ENCODE assay signal across 8 cellular contexts in the genomic region with DNA sequence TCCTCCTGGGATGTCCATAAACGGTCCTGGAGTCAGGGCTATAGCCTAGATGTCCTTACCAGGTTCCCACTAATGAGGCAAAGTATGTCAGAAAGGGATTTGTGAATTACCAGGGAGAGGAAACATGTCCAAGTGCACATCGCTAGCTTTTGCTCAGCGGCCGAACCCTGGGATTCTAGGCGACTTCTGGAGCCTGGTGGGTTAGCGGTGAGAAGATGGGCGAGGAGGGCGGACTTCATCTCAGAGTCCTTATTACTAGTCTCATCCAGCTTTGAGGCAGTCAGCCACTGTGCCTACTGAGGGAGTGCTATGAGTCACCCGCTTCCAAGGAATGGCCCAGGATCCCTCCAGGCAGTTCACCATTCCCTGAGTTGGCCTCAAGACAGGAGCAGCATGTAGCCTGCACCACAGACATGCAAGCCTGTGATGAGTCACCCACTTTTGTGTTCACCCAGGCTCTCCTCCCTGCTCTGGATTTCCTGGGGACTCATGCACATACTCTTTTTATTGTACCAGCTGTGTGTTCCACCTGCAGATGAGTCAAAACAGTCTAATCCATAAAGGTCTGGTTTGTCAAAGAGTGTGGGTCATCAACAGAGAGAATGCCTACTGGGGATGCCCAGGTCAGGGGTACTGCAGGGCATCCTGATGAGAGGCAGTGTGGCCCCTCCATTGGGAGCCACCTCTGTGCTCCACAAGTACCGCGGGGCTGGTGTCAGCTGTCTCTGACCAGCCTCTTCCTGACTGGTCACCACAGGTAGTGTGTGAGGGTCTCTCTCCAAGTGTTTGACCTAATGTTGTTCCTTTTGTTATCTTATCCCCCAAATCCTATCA. TPM values are rescaled to one million over a fixed set of nuclear protein-coding genes. Genes with fewer than 3 reads are reported as not detected.
DNase-seq lines count a peak whose midpoint lies in the region; ATAC-seq and TF ChIP-seq lines count a peak whose summit lies in the region.

No MANE protein-coding gene starts in this region.

- WGBS in aorta, 2 donors, result 85 to 86% methylated on average over 11 of the region's 11 CpGs

- CTCF ChIA-PET in HEK293 (lab: Yijun Ruan, JAX), result interaction anchor here (1.1 to 7.6 kb wide), 6 partner anchors 21 to 209 kb away, joined by 3 to 140 read pairs (median 6); no protein-coding TSS in a partner anchor
- CTCF ChIA-PET in GM10248 (lab: Yijun Ruan, JAX), result interaction anchor here (1.2 to 11.9 kb wide), 10 partner anchors 11 to 430 kb away, joined by 3 to 255 read pairs (median 14); a partner anchor contains a TSS

- DNase-seq in A172 (ENCODE audit: low spot score) (peak; percentile 100), ascending aorta (ENCODE audit: low spot score in 2 of 2) (peak; percentile 65 to 90), lower lobe of right lung (no peak), aorta (peak; percentile 85 to 88), DMS153 (lab: John Stamatoyannopoulos, UW) (no peak), GM10248 (ENCODE audit: extremely low spot score) (no peak), globus pallidus (ENCODE audit: low spot score) (no peak)

- H3K4me1 ChIP-seq in HEK293 (ENCODE audit: control insufficient read depth, insufficient read depth, low read length), result no peaks in the 10 kb centered on the region
- H3K4me1 ChIP-seq in ascending aorta, result peaks cover 31 to 48% of the 10 kb centered on the region in 2 donors
- H3K4me1 ChIP-seq in lower lobe of right lung, result peaks cover 52% of the 10 kb centered on the region
- H3K4me1 ChIP-seq in aorta (ENCODE audit: control insufficient read depth in 1 of 2, insufficient read depth in 2 of 2, low read length in 2 of 2), result peaks cover 1 to 3% of the 10 kb centered on the region in 2 donors

- H3K27ac ChIP-seq in HEK293 (ENCODE audit: extremely low read depth, low read depth, low read length) (no peak overlapping the region), ascending aorta (peak overlapping the region; percentile 84 to 95), lower lobe of right lung (peak overlapping the region; percentile 84), aorta (ENCODE audit: low read depth in 1 of 2, low read length in 2 of 2) (peak overlapping the region in 1 of 2 donors; percentile 46)

- H3K4me3 ChIP-seq in HEK293 (ENCODE audit: low read depth, low read length) (no peak overlapping the region), ascending aorta (no peak overlapping the region), lower lobe of right lung (no peak overlapping the region), aorta (ENCODE audit: low read length in 2 of 2) (no peak overlapping the region)

- intact Hi-C loops in ascending aorta (cut with DNase I), result loop anchor here (2.0 to 5.0 kb wide), 2 partner anchors 21 to 33 kb away; no protein-coding TSS in a partner anchor
- intact Hi-C loops in lower lobe of right lung (cut with DNase I), result loop anchor here (5.0 kb wide), 1 partner anchor 113 kb away; no protein-coding TSS in a partner anchor
- intact Hi-C loops in aorta (cut with DNase I), result loop anchor here (2.0 to 10.0 kb wide), 3 partner anchors 21 to 325 kb away; no protein-coding TSS in a partner anchor

- POLR2A ChIA-PET in HEK293 (lab: Yijun Ruan, JAX) (interaction anchor here (0.9 to 1.4 kb wide), 3 partner anchors 20 to 101 kb away, joined by 3 to 8 read pairs (median 4); a partner anchor contains a TSS), GM10248 (lab: Yijun Ruan, JAX) (no interaction called here)

- no peaks in the 10 kb centered on the region for H3K27me3 ChIP-seq in ascending aorta
- H3K27me3 ChIP-seq in lower lobe of right lung (ENCODE audit: low read depth), result no peaks in the 10 kb centered on the region
- no peaks in the 10 kb centered on the region for H3K27me3 ChIP-seq in aorta (ENCODE audit: control insufficient read depth in 1 of 2, insufficient read depth in 2 of 2, low read length in 1 of 2)

- H3K9me3 ChIP-seq in HEK293 (ENCODE audit: control insufficient read depth, insufficient read depth, low read depth, low read length), result no peaks in the 10 kb centered on the region
- H3K9me3 ChIP-seq in ascending aorta, result no peaks in the 10 kb centered on the region
- H3K9me3 ChIP-seq in lower lobe of right lung, result no peaks in the 10 kb centered on the region
- H3K9me3 ChIP-seq in aorta (ENCODE audit: control insufficient read depth, low read length), result no peaks in the 10 kb centered on the region

- peaks cover 0 to 89% of the 10 kb centered on the region in 2 experiments; a peak in 1 of 3 replicates for H3K36me3 ChIP-seq in HEK293 (ENCODE audit: control insufficient read depth in 2 of 2, insufficient read depth in 1 of 2, low read length in 2 of 2)
- H3K36me3 ChIP-seq in ascending aorta, result peaks cover 17 to 18% of the 10 kb centered on the region in 2 donors
- peaks cover 36% of the 10 kb centered on the region for H3K36me3 ChIP-seq in lower lobe of right lung
- no peaks in the 10 kb centered on the region for H3K36me3 ChIP-seq in aorta (ENCODE audit: control insufficient read depth in 1 of 2, insufficient read depth in 2 of 2, low read length in 1 of 2)

- TF ChIP-seq CTCF in HEK293 (tag by site-specific recombination; IDR thresholded peaks at IDR 0.05) (no peak), ascending aorta (IDR thresholded peaks at IDR 0.05) (no peak), lower lobe of right lung (IDR thresholded peaks at IDR 0.05) (no peak), GM10248 (IDR thresholded peaks at IDR 0.05; ENCODE audit: control extremely low read depth, extremely low read depth, low read depth, missing control alignments) (no peak)

- ATAC-seq in lower lobe of right lung (no peak), aorta (ENCODE audit: low FRiP score) (peak; percentile 62)

TF ChIP-seq in HEK293, 187 proteins besides CTCF, POLR2A, EP300 and RAD21 (continues in another document):
- TF ChIP-seq ZNF184 (tag by site-specific recombination; IDR thresholded peaks at IDR 0.05) (peak; percentile 47; the same call in 1 of the 2 replicates), ZNF768 (tag by site-specific recombination; IDR thresholded peaks at IDR 0.05) (no peak), ZBTB8A (tag by site-specific recombination; IDR thresholded peaks at IDR 0.05) (no peak), ZSCAN30 (tag by site-specific recombination; IDR thresholded peaks at IDR 0.05) (no peak), ZNF791 (tag by site-specific recombination; IDR thresholded peaks at IDR 0.05) (no peak), ZNF624 (tag by site-specific recombination; IDR thresholded peaks at IDR 0.05) (no peak), EGR2 (tag by site-specific recombination; IDR thresholded peaks at IDR 0.05; ENCODE audit: low read depth) (no peak), OSR2 (tag by site-specific recombination; IDR thresholded peaks at IDR 0.05) (peak; percentile 95), ZNF785 (tag by site-specific recombination; IDR thresholded peaks at IDR 0.05) (no peak)
- TF ChIP-seq, protein P1, sequence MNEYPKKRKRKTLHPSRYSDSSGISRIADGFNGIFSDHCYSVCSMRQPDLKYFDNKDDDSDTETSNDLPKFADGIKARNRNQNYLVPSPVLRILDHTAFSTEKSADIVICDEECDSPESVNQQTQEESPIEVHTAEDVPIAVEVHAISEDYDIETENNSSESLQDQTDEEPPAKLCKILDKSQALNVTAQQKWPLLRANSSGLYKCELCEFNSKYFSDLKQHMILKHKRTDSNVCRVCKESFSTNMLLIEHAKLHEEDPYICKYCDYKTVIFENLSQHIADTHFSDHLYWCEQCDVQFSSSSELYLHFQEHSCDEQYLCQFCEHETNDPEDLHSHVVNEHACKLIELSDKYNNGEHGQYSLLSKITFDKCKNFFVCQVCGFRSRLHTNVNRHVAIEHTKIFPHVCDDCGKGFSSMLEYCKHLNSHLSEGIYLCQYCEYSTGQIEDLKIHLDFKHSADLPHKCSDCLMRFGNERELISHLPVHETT (tag by site-specific recombination; IDR thresholded peaks at IDR 0.05), result no peak
- TF ChIP-seq, protein P2, sequence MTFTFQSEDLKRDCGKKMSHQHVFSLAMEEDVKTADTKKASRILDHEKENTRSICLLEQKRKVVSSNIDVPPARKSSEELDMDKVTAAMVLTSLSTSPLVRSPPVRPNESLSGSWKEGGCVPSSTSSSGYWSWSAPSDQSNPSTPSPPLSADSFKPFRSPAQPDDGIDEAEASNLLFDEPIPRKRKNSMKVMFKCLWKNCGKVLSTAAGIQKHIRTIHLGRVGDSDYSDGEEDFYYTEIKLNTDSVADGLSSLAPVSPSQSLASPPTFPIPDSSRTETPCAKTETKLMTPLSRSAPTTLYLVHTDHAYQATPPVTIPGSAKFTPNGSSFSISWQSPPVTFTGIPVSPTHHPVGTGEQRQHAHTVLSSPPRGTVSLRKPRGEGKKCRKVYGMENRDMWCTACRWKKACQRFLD (tag by site-specific recombination; IDR thresholded peaks at IDR 0.05), result no peak
- TF ChIP-seq, protein P3, sequence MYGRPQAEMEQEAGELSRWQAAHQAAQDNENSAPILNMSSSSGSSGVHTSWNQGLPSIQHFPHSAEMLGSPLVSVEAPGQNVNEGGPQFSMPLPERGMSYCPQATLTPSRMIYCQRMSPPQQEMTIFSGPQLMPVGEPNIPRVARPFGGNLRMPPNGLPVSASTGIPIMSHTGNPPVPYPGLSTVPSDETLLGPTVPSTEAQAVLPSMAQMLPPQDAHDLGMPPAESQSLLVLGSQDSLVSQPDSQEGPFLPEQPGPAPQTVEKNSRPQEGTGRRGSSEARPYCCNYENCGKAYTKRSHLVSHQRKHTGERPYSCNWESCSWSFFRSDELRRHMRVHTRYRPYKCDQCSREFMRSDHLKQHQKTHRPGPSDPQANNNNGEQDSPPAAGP (tag by site-specific recombination; IDR thresholded peaks at IDR 0.05), result peak; percentile 85; the same call in 1 of the 2 replicates
- TF ChIP-seq, protein P4, sequence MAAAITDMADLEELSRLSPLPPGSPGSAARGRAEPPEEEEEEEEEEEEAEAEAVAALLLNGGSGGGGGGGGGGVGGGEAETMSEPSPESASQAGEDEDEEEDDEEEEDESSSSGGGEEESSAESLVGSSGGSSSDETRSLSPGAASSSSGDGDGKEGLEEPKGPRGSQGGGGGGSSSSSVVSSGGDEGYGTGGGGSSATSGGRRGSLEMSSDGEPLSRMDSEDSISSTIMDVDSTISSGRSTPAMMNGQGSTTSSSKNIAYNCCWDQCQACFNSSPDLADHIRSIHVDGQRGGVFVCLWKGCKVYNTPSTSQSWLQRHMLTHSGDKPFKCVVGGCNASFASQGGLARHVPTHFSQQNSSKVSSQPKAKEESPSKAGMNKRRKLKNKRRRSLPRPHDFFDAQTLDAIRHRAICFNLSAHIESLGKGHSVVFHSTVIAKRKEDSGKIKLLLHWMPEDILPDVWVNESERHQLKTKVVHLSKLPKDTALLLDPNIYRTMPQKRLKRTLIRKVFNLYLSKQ (tag by site-specific recombination; IDR thresholded peaks at IDR 0.05; ENCODE audit: borderline replicate concordance), result no peak

RNA-seq across cellular contexts. Expression of a gene that starts 20.2 kb away (rescaled TPM):
- 5.7 and 5.9 TPM in 2 replicates for total RNA-seq in A172 (2014; rRNA removed; shearing (Covaris generic))
- total RNA-seq in ascending aorta, result 11.9 TPM
- total RNA-seq in lower lobe of right lung, result 12.6 TPM
- total RNA-seq in aorta, result 10 to 100 TPM in 1 of 2 donors, 1 to 10 TPM in 1; 8.6 to 14.4 TPM
- polyA plus RNA-seq in aorta, result 1 to 10 TPM; 7.6 to 8.9 TPM

Comparison
In these comparisons a context has a peak if more than half of its experiments do, and no peak if none do; other contexts are left out.
1. DNase-seq: peak in A172 (single experiment), ascending aorta (2 of 2) and aorta (2 of 2); none in lower lobe of right lung (single experiment), DMS153 (single experiment), GM10248 (single experiment) and globus pallidus (single experiment).